ENCODE assay signal across 16 cellular contexts in genomic region chr18:41974661-41975286, GRCh38. TPM values are rescaled to one million over a fixed set of nuclear protein-coding genes. Genes with fewer than 3 reads are reported as not detected.
DNase-seq lines count a peak whose midpoint lies in the region; ATAC-seq and TF ChIP-seq lines count a peak whose summit lies in the region.
"Had no signal": no experiment of that assay in that cellular context is flagged by ENCODE, and none has a peak within 500 bp of the region (broad histone marks: within the 10 kb centered on the region; RNA-seq: fewer than 3 reads in every experiment).

No MANE protein-coding gene starts in this region.

- no peak overlapping the region for H2AFZ ChIP-seq in DND-41 (ENCODE audit: low read depth, low read length)

- ATAC-seq in CD4-positive, alpha-beta T cell (ENCODE audit: poor library complexity) = peak; percentile 74
- peak; percentile 79 for ATAC-seq in DND-41 (ENCODE audit: insufficient read depth, low read depth)
- peak; percentile 54 for ATAC-seq in T-helper 17 cell
- ATAC-seq in GM21367 (IDR thresholded peaks at IDR 0.05; ENCODE audit: unreplicated experiment) = no peak
- ATAC-seq: psoas muscle had no signal

- TF ChIP-seq POLR2A in uterus (IDR thresholded peaks at IDR 0.05) = no peak

- TF ChIP-seq CTCF in CD4-positive, alpha-beta T cell (IDR thresholded peaks at IDR 0.05) = no peak
- TF ChIP-seq CTCF in DND-41 (IDR thresholded peaks at IDR 0.05; ENCODE audit: borderline replicate concordance, extremely low read depth, low read length, poor library complexity, severe bottlenecking) (no peak), uterus (IDR thresholded peaks at IDR 0.05) (no peak)

- H3K9me3 ChIP-seq in CD4-positive, alpha-beta T cell (ENCODE audit: control insufficient read depth, low read length) = no peaks in the 10 kb centered on the region
- H3K9me3 ChIP-seq in DND-41 (ENCODE audit: insufficient read depth, low read length, severe bottlenecking) = no peaks in the 10 kb centered on the region
- H3K9me3 ChIP-seq in T-helper 17 cell (ENCODE audit: control insufficient read depth, low read length, poor library complexity, severe bottlenecking) = no peaks in the 10 kb centered on the region
- no peaks in the 10 kb centered on the region for H3K9me3 ChIP-seq in uterus
- H3K9me3 ChIP-seq: BE2C, psoas muscle, tibial nerve had no signal

- peaks cover 10% of the 10 kb centered on the region for H3K79me2 ChIP-seq in DND-41 (ENCODE audit: insufficient read depth, low read length)

- H3K36me3 Mint-ChIP-seq in CD4-positive, alpha-beta T cell (ENCODE audit: low read depth) = peaks cover 59% of the 10 kb centered on the region
- peaks cover 6% of the 10 kb centered on the region for H3K36me3 Mint-ChIP-seq in T-helper 17 cell (ENCODE audit: low read depth)

- H3K9me3 Mint-ChIP-seq in CD4-positive, alpha-beta T cell = no peaks in the 10 kb centered on the region

- POLR2A ChIA-PET in CD4-positive, alpha-beta T cell (lab: Charles Lee) = no interaction called here

- H3K27ac ChIP-seq in CD4-positive, alpha-beta T cell (ENCODE audit: low read depth, low read length) = no peak overlapping the region
- H3K27ac ChIP-seq in DND-41 (ENCODE audit: low read length) = peak overlapping the region; percentile 31; the same call in 1 of the 2 replicates
- no peak overlapping the region for H3K27ac ChIP-seq in uterus
- H3K27ac ChIP-seq: coronary artery, psoas muscle, tibial nerve had no signal

- peak overlapping the region; percentile 30 for H3K4me3 Mint-ChIP-seq in CD4-positive, alpha-beta T cell
- H3K4me3 Mint-ChIP-seq in T-helper 17 cell = peak overlapping the region; percentile 55

- intact Hi-C loops in CD4-positive, alpha-beta T cell (cut with DNase I, micrococcal nuclease) = no loop called here
- intact Hi-C loops in uterus (cut with DNase I; ENCODE audit: low total_unique reads) = no loop called here

- H3K27ac Mint-ChIP-seq in CD4-positive, alpha-beta T cell = peak overlapping the region; percentile 18
- peak overlapping the region; percentile 37 for H3K27ac Mint-ChIP-seq in T-helper 17 cell

- H3K4me1 Mint-ChIP-seq in CD4-positive, alpha-beta T cell (ENCODE audit: low read depth) = peaks cover 73% of the 10 kb centered on the region
- H3K4me1 Mint-ChIP-seq in T-helper 17 cell = peaks cover 26% of the 10 kb centered on the region

- DNase-seq in CD4-positive, alpha-beta T cell = no peak
- DNase-seq in DND-41 (peak; percentile 17), T-helper 17 cell (no peak), glomerular visceral epithelial cell (ENCODE audit: extremely low spot score) (peak; percentile 6), uterus (no peak), SKM-1 treated with dmso at 0.1 percent for 144 hours (lab: John Stamatoyannopoulos, UW; ENCODE audit: unreplicated experiment) (no peak), NCI-H1048 (lab: John Stamatoyannopoulos, UW) (no peak)
- DNase-seq: amniotic stem cell, BE2C, erythroblast, islet precursor cell, psoas muscle, T-helper 9 cell had no signal

- H3K4me2 ChIP-seq in DND-41 (ENCODE audit: insufficient read depth, low read length) = no peak overlapping the region

- no peaks in the 10 kb centered on the region for H4K20me1 ChIP-seq in DND-41 (ENCODE audit: insufficient read depth, low read length)

- H3K9ac ChIP-seq in DND-41 (ENCODE audit: low read depth, low read length) = no peak overlapping the region

- CTCF ChIA-PET in CD4-positive, alpha-beta T cell (lab: Charles Lee) = no interaction called here

- H3K4me1 ChIP-seq in DND-41 (ENCODE audit: insufficient read depth, low read length) (peaks cover 31% of the 10 kb centered on the region), uterus (peaks cover 0 to 13% of the 10 kb centered on the region in 2 donors)
- H3K4me1 ChIP-seq: BE2C, psoas muscle had no signal

- H3K36me3 ChIP-seq in DND-41 (ENCODE audit: insufficient read depth, low read length) (peaks cover 30% of the 10 kb centered on the region; the same call in 1 of the 2 replicates), uterus (no peaks in the 10 kb centered on the region)
- H3K36me3 ChIP-seq: BE2C had no signal

- H3K27me3 Mint-ChIP-seq in CD4-positive, alpha-beta T cell = no peaks in the 10 kb centered on the region
- H3K27me3 Mint-ChIP-seq in T-helper 17 cell = no peaks in the 10 kb centered on the region

- no peak overlapping the region for H3K4me3 ChIP-seq in DND-41 (ENCODE audit: low read depth in 1 of 2, low read length in 2 of 2)
- H3K4me3 ChIP-seq in uterus = no peak overlapping the region
- H3K4me3 ChIP-seq: coronary artery, psoas muscle, tibial nerve had no signal

- H3K27me3 ChIP-seq in CD4-positive, alpha-beta T cell (ENCODE audit: control insufficient read depth, insufficient read depth, low read length) = no peaks in the 10 kb centered on the region
- H3K27me3 ChIP-seq in DND-41 (ENCODE audit: insufficient read depth, low read length, poor library complexity) = no peaks in the 10 kb centered on the region
- no peaks in the 10 kb centered on the region for H3K27me3 ChIP-seq in uterus
- H3K27me3 ChIP-seq: BE2C, tibial nerve had no signal

RNA-seq across cellular contexts. Expression of gene PIK3C3, which starts 19.7 kb away (rescaled TPM):
- 10 to 100 TPM; 33.5 to 34.2 TPM for total RNA-seq in CD4-positive, alpha-beta T cell
- total RNA-seq in T-helper 17 cell = 10 to 100 TPM; 53.2 to 57.4 TPM
- 100 to 1,000 TPM in 1 of 4 donors, 10 to 100 TPM in 3; 57.6 to 114 (median 82.2) TPM for total RNA-seq in uterus

Comparison
In these comparisons a context has a peak if more than half of its experiments do, and no peak if none do; other contexts are left out.
1. DNase-seq: peak in DND-41 (single experiment) and glomerular visceral epithelial cell (single experiment); none in CD4-positive, alpha-beta T cell (0 of 10), T-helper 17 cell (0 of 3), uterus (0 of 2), SKM-1 treated with dmso at 0.1 percent for 144 hours (single experiment) and NCI-H1048 (single experiment).